8 cellular contexts compared by ENCODE assay signal in genomic region chr21:38669186-38669585, GRCh38.
DNase-seq lines count a peak whose midpoint lies in the region; ATAC-seq and TF ChIP-seq lines count a peak whose summit lies in the region.

No MANE protein-coding gene starts in this region.

- ATAC-seq in GM21423 (IDR thresholded peaks at IDR 0.05; ENCODE audit: unreplicated experiment): no peak
- ATAC-seq in stimulated activated effector memory CD8-positive, alpha-beta T cell treated with anti-CD3 and anti-CD28 coated beads, Interleukin-12 subunit alpha, Interleukin-12 subunit beta, amount 100 ng/mL, for 72 hours: no peak

- DNase-seq in SIG-M5 treated with dmso at 0.1 percent for 504 hours (lab: John Stamatoyannopoulos, UW; ENCODE audit: unreplicated experiment): peak; percentile 69
- no peak for DNase-seq in SIG-M5 (lab: John Stamatoyannopoulos, UW)
- DNase-seq in NCI-H2196 treated with DMSO at 0.1 percent for 48 hours (lab: John Stamatoyannopoulos, UW; ENCODE audit: unreplicated experiment): peak; percentile 20
- DNase-seq in chondrocyte (ENCODE audit: low spot score): no peak
- DNase-seq in retinal pigment epithelial cell (ENCODE audit: low read depth): no peak
- DNase-seq in substantia nigra (lab: John Stamatoyannopoulos, UW): no peak
- no peak for DNase-seq in stimulated activated effector memory CD8-positive, alpha-beta T cell treated with anti-CD3 and anti-CD28 coated beads, Interleukin-12 subunit alpha, Interleukin-12 subunit beta, amount 100 ng/mL, for 72 hours (ENCODE audit: low spot score in 2 of 2)

- TF ChIP-seq CTCF in chondrocyte (IDR thresholded peaks at IDR 0.05) (peak; percentile 79), retinal pigment epithelial cell (conservative IDR thresholded peaks at IDR 0.05; ENCODE audit: low read depth, low read length) (peak; percentile 76)

- no peak overlapping the region for H3K27ac Mint-ChIP-seq in chondrocyte (ENCODE audit: unreplicated experiment)
- no peak overlapping the region for H3K27ac Mint-ChIP-seq in stimulated activated effector memory CD8-positive, alpha-beta T cell treated with anti-CD3 and anti-CD28 coated beads, Interleukin-12 subunit alpha, Interleukin-12 subunit beta, amount 100 ng/mL, for 72 hours

- no peaks in the 10 kb centered on the region for H3K27me3 Mint-ChIP-seq in chondrocyte (ENCODE audit: low read depth)

- H3K9me3 Mint-ChIP-seq in chondrocyte (ENCODE audit: low read depth): no peaks in the 10 kb centered on the region
- H3K9me3 Mint-ChIP-seq in stimulated activated effector memory CD8-positive, alpha-beta T cell treated with anti-CD3 and anti-CD28 coated beads, Interleukin-12 subunit alpha, Interleukin-12 subunit beta, amount 100 ng/mL, for 72 hours: no peaks in the 10 kb centered on the region

- no peak overlapping the region for H3K27ac ChIP-seq in substantia nigra (ENCODE audit: low read depth, low read length, poor library complexity, severe bottlenecking)

- H3K4me3 ChIP-seq in retinal pigment epithelial cell (ENCODE audit: low read length): no peak overlapping the region

- H3K4me1 Mint-ChIP-seq in chondrocyte (ENCODE audit: low read depth): peaks cover 34% of the 10 kb centered on the region
- H3K4me1 Mint-ChIP-seq in stimulated activated effector memory CD8-positive, alpha-beta T cell treated with anti-CD3 and anti-CD28 coated beads, Interleukin-12 subunit alpha, Interleukin-12 subunit beta, amount 100 ng/mL, for 72 hours: no peaks in the 10 kb centered on the region

- H3K36me3 Mint-ChIP-seq in chondrocyte (ENCODE audit: low read depth): no peaks in the 10 kb centered on the region
- no peaks in the 10 kb centered on the region for H3K36me3 Mint-ChIP-seq in stimulated activated effector memory CD8-positive, alpha-beta T cell treated with anti-CD3 and anti-CD28 coated beads, Interleukin-12 subunit alpha, Interleukin-12 subunit beta, amount 100 ng/mL, for 72 hours

- no peak overlapping the region for H3K4me3 Mint-ChIP-seq in chondrocyte (ENCODE audit: unreplicated experiment)
- no peak overlapping the region for H3K4me3 Mint-ChIP-seq in stimulated activated effector memory CD8-positive, alpha-beta T cell treated with anti-CD3 and anti-CD28 coated beads, Interleukin-12 subunit alpha, Interleukin-12 subunit beta, amount 100 ng/mL, for 72 hours

Comparison
In these comparisons a context has a peak if more than half of its experiments do, and no peak if none do; other contexts are left out.
1. DNase-seq: peak in SIG-M5 treated with dmso at 0.1 percent for 504 hours (single experiment) and NCI-H2196 treated with DMSO at 0.1 percent for 48 hours (single experiment); none in SIG-M5 (single experiment), chondrocyte (single experiment), retinal pigment epithelial cell (single experiment), substantia nigra (0 of 49) and stimulated activated effector memory CD8-positive, alpha-beta T cell treated with anti-CD3 and anti-CD28 coated beads, Interleukin-12 subunit alpha, Interleukin-12 subunit beta, amount 100 ng/mL, for 72 hours (0 of 2).